Comparison of ENCODE assay signal across 8 cellular contexts in the genomic region with DNA sequence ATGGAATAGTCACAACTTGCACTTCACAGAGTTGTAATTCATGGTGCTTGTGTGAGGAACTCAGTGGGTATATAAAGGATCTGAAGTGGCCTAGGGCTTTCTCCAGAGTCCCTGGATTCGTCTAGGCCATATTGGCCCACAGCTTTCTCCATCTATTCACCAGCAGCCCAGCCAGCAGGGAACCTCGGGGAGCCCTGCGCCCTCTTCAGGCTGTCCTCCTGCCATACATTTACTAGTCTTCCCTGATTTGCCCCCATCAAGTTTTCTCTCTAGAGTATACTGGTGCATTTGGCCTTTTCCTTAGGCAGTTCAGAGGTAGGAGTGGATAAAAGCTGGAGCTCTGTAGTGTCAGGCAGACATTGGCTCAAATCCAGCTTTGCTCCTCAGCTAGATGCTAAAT.
DNase-seq lines count a peak whose midpoint lies in the region; ATAC-seq and TF ChIP-seq lines count a peak whose summit lies in the region.

No MANE protein-coding gene starts in this region.

- 41% methylated on average over 3 of the region's 3 CpGs; no CpG with 5 or more reads in 1 of the 2 donors for WGBS in gastroesophageal sphincter (ENCODE audit: low coverage in 1 of 2), 2 donors

- H3K4me3 ChIP-seq in SJCRH30 (no peak overlapping the region), left lung (no peak overlapping the region), gastroesophageal sphincter (no peak overlapping the region)

- no peaks in the 10 kb centered on the region; the same call in 1 of the 2 replicates for H3K9me3 ChIP-seq in SJCRH30 (replicated peaks)
- no peaks in the 10 kb centered on the region for H3K9me3 ChIP-seq in left lung
- H3K9me3 ChIP-seq in gastroesophageal sphincter: no peaks in the 10 kb centered on the region

- H3K27me3 ChIP-seq in SJCRH30 (no peaks in the 10 kb centered on the region), left lung (no peaks in the 10 kb centered on the region), gastroesophageal sphincter (peaks cover 7% of the 10 kb centered on the region)

- TF ChIP-seq CTCF in left lung (IDR thresholded peaks at IDR 0.05) (peak in 1 of 2 donors; percentile 23), gastroesophageal sphincter (IDR thresholded peaks at IDR 0.05) (peak in 1 of 4 experiments; percentile 21)

- DNase-seq in DMS114 treated with DMSO at 0.1 percent for 48 hours (lab: John Stamatoyannopoulos, UW; ENCODE audit: unreplicated experiment) (peak; percentile 12), SJCRH30 (peak; percentile 74 to 89), left lung (no peak)
- no peak for DNase-seq in effector CD8-positive, alpha-beta T cell (lab: John Stamatoyannopoulos, UW)

- TF ChIP-seq EP300 in gastroesophageal sphincter (IDR thresholded peaks at IDR 0.05): no peak

- H3K36me3 ChIP-seq in SJCRH30 (no peaks in the 10 kb centered on the region), left lung (no peaks in the 10 kb centered on the region), gastroesophageal sphincter (no peaks in the 10 kb centered on the region)

- intact Hi-C loops in left lung (cut with DNase I): no loop called here

- H3K4me1 ChIP-seq in SJCRH30 (peaks cover 37% of the 10 kb centered on the region), left lung (no peaks in the 10 kb centered on the region), gastroesophageal sphincter (no peaks in the 10 kb centered on the region)

- ATAC-seq in GM21786 (IDR thresholded peaks at IDR 0.05; ENCODE audit: unreplicated experiment) (peak; percentile 61), left lung (peak; percentile 61), HG02840 (IDR thresholded peaks at IDR 0.05; ENCODE audit: low FRiP score, unreplicated experiment) (no peak), GM19395 (IDR thresholded peaks at IDR 0.05; ENCODE audit: unreplicated experiment) (no peak), gastroesophageal sphincter (no peak)

- H3K27ac ChIP-seq in SJCRH30 (no peak overlapping the region), left lung (no peak overlapping the region), gastroesophageal sphincter (no peak overlapping the region)

- no peak for TF ChIP-seq POLR2A in gastroesophageal sphincter (IDR thresholded peaks at IDR 0.05)

Comparison
In these comparisons a context has a peak if more than half of its experiments do, and no peak if none do; other contexts are left out.
1. DNase-seq: peak in DMS114 treated with DMSO at 0.1 percent for 48 hours (single experiment) and SJCRH30 (2 of 2); none in left lung (0 of 2) and effector CD8-positive, alpha-beta T cell (single experiment).
2. ATAC-seq: peak in GM21786 (single experiment) and left lung (single experiment); none in HG02840 (single experiment), GM19395 (single experiment) and gastroesophageal sphincter (single experiment).